In the genomic region with DNA sequence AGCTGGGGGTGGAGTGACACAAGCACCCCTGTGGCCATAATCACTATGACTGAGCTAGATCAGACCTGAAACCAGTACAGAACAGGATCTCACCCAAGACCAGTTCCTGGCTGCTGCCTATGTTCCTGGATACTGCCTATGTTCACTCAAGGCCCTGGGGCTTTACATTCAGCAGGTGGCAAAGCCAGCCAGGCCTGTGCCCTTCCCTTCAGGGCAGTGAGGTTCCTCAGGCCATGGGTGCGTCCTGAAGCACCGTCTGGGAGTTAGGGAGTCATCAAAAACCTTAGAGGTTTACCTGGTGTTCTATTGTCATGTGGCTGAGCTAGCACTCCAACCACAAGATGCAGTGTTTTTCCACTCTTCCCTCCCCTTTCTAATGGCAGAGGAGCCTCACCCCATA, we compare ENCODE assay signal across 6 cellular contexts.
"Had no signal": no experiment of that assay in that cellular context is flagged by ENCODE, and none has a peak within 500 bp of the region (broad histone marks: within the 10 kb centered on the region; RNA-seq: fewer than 3 reads in every experiment).

No MANE protein-coding gene starts in this region.

- DNase-seq: GM23248, GOT3, H7, H9, HCEC 1CT, HFFc6 had no signal
